1 cellular context compared by ENCODE assay signal in genomic region chr11:117703209-117703608, GRCh38.
TF ChIP-seq lines count a peak whose summit lies in the region.

No MANE protein-coding gene starts in this region.

TF ChIP-seq in HepG2, 621 proteins besides CTCF, POLR2A, EP300 and RAD21 (continued from another document and continues in another):
- TF ChIP-seq KIAA2018 (CRISPR knock-in tag; IDR thresholded peaks at IDR 0.05; ENCODE audit: borderline replicate concordance) (no peak), TBL1XR1 (IDR thresholded peaks at IDR 0.05; ENCODE audit: borderline replicate concordance, low read length, partially characterized antibody) (peak; percentile 44), NR2F2 (IDR thresholded peaks at IDR 0.05; ENCODE audit: borderline replicate concordance, low read depth) (no peak), ZBTB8A (CRISPR knock-in tag; IDR thresholded peaks at IDR 0.05; ENCODE audit: borderline replicate concordance, low read depth) (no peak), PLSCR1 (CRISPR knock-in tag; IDR thresholded peaks at IDR 0.05; ENCODE audit: borderline replicate concordance) (no peak), NCOA2 (CRISPR knock-in tag; IDR thresholded peaks at IDR 0.05) (peak; percentile 31; the same call in 1 of the 2 replicates), FOXP1 (IDR thresholded peaks at IDR 0.05) (no peak), FOXP1 (CRISPR knock-in tag; IDR thresholded peaks at IDR 0.05) (peak; percentile 65), HOMEZ (CRISPR knock-in tag; IDR thresholded peaks at IDR 0.05; ENCODE audit: low read depth) (0 out of 2 replicates have a peak, but pooled peaks have one; percentile 47), ZIK1 (CRISPR knock-in tag; IDR thresholded peaks at IDR 0.05; ENCODE audit: borderline replicate concordance, low read depth) (no peak), ZNF709 (CRISPR knock-in tag; IDR thresholded peaks at IDR 0.05) (no peak), SOX6 (IDR thresholded peaks at IDR 0.05) (no peak), SOX6 (CRISPR knock-in tag; IDR thresholded peaks at IDR 0.05) (peak; percentile 46), ZNF292 (CRISPR knock-in tag; IDR thresholded peaks at IDR 0.05; ENCODE audit: borderline replicate concordance, low read depth) (no peak), HDAC1 (CRISPR knock-in tag; IDR thresholded peaks at IDR 0.05) (0 out of 2 replicates have a peak, but pooled peaks have one; percentile 17), TEAD3 (CRISPR knock-in tag; optimal IDR thresholded peaks at IDR 0.05; ENCODE audit: borderline replicate concordance) (peak; percentile 17), ZBED4 (CRISPR knock-in tag; IDR thresholded peaks at IDR 0.05; ENCODE audit: borderline replicate concordance) (0 out of 2 replicates have a peak, but pooled peaks have one; percentile 24), TIGD3 (CRISPR knock-in tag; IDR thresholded peaks at IDR 0.05; ENCODE audit: borderline replicate concordance) (no peak), REPIN1 (CRISPR knock-in tag; IDR thresholded peaks at IDR 0.05; ENCODE audit: borderline replicate concordance, low read depth) (0 out of 2 replicates have a peak, but pooled peaks have one; percentile 21), HMG20A (CRISPR knock-in tag; IDR thresholded peaks at IDR 0.05; ENCODE audit: borderline replicate concordance) (peak; percentile 64; the same call in 1 of the 2 replicates)
- TF ChIP-seq, protein P1, sequence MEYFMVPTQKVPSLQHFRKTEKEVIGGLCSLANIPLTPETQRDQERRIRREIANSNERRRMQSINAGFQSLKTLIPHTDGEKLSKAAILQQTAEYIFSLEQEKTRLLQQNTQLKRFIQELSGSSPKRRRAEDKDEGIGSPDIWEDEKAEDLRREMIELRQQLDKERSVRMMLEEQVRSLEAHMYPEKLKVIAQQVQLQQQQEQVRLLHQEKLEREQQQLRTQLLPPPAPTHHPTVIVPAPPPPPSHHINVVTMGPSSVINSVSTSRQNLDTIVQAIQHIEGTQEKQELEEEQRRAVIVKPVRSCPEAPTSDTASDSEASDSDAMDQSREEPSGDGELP (IDR thresholded peaks at IDR 0.05; ENCODE audit: borderline replicate concordance, low read depth), result peak; percentile 94
- TF ChIP-seq, protein P2, sequence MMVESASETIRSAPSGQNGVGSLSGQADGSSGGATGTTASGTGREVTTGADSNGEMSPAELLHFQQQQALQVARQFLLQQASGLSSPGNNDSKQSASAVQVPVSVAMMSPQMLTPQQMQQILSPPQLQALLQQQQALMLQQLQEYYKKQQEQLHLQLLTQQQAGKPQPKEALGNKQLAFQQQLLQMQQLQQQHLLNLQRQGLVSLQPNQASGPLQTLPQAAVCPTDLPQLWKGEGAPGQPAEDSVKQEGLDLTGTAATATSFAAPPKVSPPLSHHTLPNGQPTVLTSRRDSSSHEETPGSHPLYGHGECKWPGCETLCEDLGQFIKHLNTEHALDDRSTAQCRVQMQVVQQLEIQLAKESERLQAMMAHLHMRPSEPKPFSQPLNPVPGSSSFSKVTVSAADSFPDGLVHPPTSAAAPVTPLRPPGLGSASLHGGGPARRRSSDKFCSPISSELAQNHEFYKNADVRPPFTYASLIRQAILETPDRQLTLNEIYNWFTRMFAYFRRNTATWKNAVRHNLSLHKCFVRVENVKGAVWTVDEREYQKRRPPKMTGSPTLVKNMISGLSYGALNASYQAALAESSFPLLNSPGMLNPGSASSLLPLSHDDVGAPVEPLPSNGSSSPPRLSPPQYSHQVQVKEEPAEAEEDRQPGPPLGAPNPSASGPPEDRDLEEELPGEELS (CRISPR knock-in tag; IDR thresholded peaks at IDR 0.05), result peak; percentile 58; the same call in 1 of the 2 replicates
- TF ChIP-seq, protein P3, sequence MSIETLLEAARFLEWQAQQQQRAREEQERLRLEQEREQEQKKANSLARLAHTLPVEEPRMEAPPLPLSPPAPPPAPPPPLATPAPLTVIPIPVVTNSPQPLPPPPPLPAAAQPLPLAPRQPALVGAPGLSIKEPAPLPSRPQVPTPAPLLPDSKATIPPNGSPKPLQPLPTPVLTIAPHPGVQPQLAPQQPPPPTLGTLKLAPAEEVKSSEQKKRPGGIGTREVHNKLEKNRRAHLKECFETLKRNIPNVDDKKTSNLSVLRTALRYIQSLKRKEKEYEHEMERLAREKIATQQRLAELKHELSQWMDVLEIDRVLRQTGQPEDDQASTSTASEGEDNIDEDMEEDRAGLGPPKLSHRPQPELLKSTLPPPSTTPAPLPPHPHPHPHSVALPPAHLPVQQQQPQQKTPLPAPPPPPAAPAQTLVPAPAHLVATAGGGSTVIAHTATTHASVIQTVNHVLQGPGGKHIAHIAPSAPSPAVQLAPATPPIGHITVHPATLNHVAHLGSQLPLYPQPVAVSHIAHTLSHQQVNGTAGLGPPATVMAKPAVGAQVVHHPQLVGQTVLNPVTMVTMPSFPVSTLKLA (IDR thresholded peaks at IDR 0.05), result no peak
- TF ChIP-seq, protein P4, sequence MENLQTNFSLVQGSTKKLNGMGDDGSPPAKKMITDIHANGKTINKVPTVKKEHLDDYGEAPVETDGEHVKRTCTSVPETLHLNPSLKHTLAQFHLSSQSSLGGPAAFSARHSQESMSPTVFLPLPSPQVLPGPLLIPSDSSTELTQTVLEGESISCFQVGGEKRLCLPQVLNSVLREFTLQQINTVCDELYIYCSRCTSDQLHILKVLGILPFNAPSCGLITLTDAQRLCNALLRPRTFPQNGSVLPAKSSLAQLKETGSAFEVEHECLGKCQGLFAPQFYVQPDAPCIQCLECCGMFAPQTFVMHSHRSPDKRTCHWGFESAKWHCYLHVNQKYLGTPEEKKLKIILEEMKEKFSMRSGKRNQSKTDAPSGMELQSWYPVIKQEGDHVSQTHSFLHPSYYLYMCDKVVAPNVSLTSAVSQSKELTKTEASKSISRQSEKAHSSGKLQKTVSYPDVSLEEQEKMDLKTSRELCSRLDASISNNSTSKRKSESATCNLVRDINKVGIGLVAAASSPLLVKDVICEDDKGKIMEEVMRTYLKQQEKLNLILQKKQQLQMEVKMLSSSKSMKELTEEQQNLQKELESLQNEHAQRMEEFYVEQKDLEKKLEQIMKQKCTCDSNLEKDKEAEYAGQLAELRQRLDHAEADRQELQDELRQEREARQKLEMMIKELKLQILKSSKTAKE (CRISPR knock-in tag; IDR thresholded peaks at IDR 0.05; ENCODE audit: borderline replicate concordance), result peak; percentile 77
- TF ChIP-seq, protein P5, sequence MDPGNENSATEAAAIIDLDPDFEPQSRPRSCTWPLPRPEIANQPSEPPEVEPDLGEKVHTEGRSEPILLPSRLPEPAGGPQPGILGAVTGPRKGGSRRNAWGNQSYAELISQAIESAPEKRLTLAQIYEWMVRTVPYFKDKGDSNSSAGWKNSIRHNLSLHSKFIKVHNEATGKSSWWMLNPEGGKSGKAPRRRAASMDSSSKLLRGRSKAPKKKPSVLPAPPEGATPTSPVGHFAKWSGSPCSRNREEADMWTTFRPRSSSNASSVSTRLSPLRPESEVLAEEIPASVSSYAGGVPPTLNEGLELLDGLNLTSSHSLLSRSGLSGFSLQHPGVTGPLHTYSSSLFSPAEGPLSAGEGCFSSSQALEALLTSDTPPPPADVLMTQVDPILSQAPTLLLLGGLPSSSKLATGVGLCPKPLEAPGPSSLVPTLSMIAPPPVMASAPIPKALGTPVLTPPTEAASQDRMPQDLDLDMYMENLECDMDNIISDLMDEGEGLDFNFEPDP (CRISPR knock-in tag; conservative IDR thresholded peaks at IDR 0.05), result no peak
